In the genomic region with DNA sequence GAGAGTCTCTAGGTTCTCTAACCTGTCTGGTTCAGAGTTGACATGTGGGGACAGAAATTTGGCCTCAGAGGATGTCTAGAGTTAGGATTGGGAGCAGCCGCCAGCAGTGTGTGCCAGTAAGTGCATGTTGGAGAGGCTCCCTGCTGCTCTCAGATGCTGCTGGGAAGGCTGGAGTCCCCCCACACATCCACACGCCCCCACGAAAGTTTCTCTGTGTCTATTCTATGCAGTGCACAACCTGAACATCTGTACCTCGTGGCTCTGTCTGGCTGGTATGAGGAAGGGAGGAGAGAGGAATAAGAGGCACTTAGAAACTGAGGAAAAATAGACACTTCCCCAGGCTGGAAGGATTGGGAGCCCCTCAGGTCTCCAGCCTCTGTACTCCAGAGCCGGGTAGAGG, we compare ENCODE assay signal across 2 cellular contexts.
A peak's percentile ranks its signal among the peaks of the same experiment; 100 is the strongest.
TF ChIP-seq lines count a peak whose summit lies in the region.

No MANE protein-coding gene starts in this region.

TF ChIP-seq in HEK293, 187 proteins besides CTCF, POLR2A, EP300 and RAD21:
- TF ChIP-seq ZFHX2 (tag by site-specific recombination; conservative IDR thresholded peaks at IDR 0.05) (peak; percentile 68), EGR2 (tag by site-specific recombination; IDR thresholded peaks at IDR 0.05; ENCODE audit: low read depth) (peak; percentile 54), ZNF335 (tag by site-specific recombination; conservative IDR thresholded peaks at IDR 0.05) (no peak)

TF ChIP-seq in H1, 55 proteins besides CTCF, POLR2A, EP300 and RAD21 (continued from another document):
- TF ChIP-seq RBBP5 (IDR thresholded peaks at IDR 0.05; ENCODE audit: borderline replicate concordance, low read depth, low read length): 0 out of 2 replicates have a peak, but pooled peaks have one; percentile 7
